Comparison of ENCODE assay signal across 12 cellular contexts in the genomic region with DNA sequence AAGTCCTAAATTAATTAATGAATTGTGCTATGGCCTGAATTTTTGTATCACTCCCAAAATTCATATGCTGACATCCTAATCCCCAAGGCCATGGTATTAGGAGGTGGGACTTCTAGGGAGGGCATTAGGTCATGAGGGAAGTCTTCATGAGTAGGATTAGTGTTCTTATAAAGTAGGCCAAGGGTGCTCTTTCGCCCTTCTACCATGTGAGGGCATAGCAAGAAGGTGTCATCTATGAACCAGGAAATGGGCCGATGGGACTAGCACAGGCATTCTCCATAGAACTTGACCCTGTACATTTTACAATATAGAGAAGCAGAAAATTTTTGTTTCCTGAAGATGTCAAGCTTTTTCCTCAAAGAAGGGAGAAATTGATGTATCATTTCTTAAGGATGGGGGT. TPM values are rescaled to one million over a fixed set of nuclear protein-coding genes. Genes with fewer than 3 reads are reported as not detected.
DNase-seq lines count a peak whose midpoint lies in the region; ATAC-seq and TF ChIP-seq lines count a peak whose summit lies in the region.
"Had no signal": no experiment of that assay in that cellular context is flagged by ENCODE, and none has a peak within 500 bp of the region (broad histone marks: within the 10 kb centered on the region; RNA-seq: fewer than 3 reads in every experiment).

No MANE protein-coding gene starts in this region.

- H3K36me3 ChIP-seq in transverse colon, result no peaks in the 10 kb centered on the region
- H3K36me3 ChIP-seq: vagina had no signal

- in situ Hi-C loops in transverse colon (cut with MboI; ENCODE audit: low pct_ligation_motif_present in 1 of 4, low pct_unique_long_range_greater_than_20kb in 1 of 4, low sequenced_read_pairs in 3 of 4), result no loop called here

- peak; percentile 45 for TF ChIP-seq CTCF in neural crest cell (conservative IDR thresholded peaks at IDR 0.05)
- TF ChIP-seq CTCF in transverse colon (IDR thresholded peaks at IDR 0.05), result no peak

- WGBS in transverse colon (ENCODE audit: low coverage in 1 of 2), 2 donors, result 69 to 83% methylated on average over 1 to 2 of the region's 2 CpGs

- H3K27ac Mint-ChIP-seq in neural crest cell (ENCODE audit: unreplicated experiment), result no peak overlapping the region
- H3K27ac Mint-ChIP-seq: IgD-negative memory B cell had no signal

- intact Hi-C loops in transverse colon (cut with DNase I; ENCODE audit: low total_unique reads), result no loop called here

- H3K4me1 ChIP-seq in transverse colon, result no peaks in the 10 kb centered on the region
- H3K4me1 ChIP-seq: A549, vagina had no signal

- no peaks in the 10 kb centered on the region for H3K36me3 Mint-ChIP-seq in neural crest cell (ENCODE audit: low read depth)
- H3K36me3 Mint-ChIP-seq: IgD-negative memory B cell had no signal

- ATAC-seq in HG03565 (IDR thresholded peaks at IDR 0.05; ENCODE audit: unreplicated experiment), result peak; percentile 72

- DNase-seq in DMS53 (lab: John Stamatoyannopoulos, UW) (peak; percentile 51), DMS53 treated with DMSO at 0.1 percent for 48 hours (lab: John Stamatoyannopoulos, UW; ENCODE audit: unreplicated experiment) (no peak), RKO (ENCODE audit: low spot score) (peak; percentile 71), neural crest cell (ENCODE audit: low read depth, low spot score) (no peak), ureter (ENCODE audit: low spot score) (no peak), transverse colon (no peak), mucosa of gallbladder (ENCODE audit: low spot score) (no peak)
- DNase-seq: activated CD4-positive, alpha-beta T cell treated with anti-CD3 and anti-CD28 coated beads for 1 hour had no signal

- TF ChIP-seq POLR2A in transverse colon (IDR thresholded peaks at IDR 0.05), result no peak

- no peaks in the 10 kb centered on the region for H3K9me3 ChIP-seq in transverse colon
- H3K9me3 ChIP-seq: A549, vagina had no signal

- H3K9me3 Mint-ChIP-seq in neural crest cell, result no peaks in the 10 kb centered on the region

- H3K4me1 Mint-ChIP-seq in neural crest cell, result no peaks in the 10 kb centered on the region
- H3K4me1 Mint-ChIP-seq: IgD-negative memory B cell had no signal

- no peaks in the 10 kb centered on the region for H3K27me3 ChIP-seq in transverse colon
- H3K27me3 ChIP-seq: vagina had no signal

- H3K27me3 Mint-ChIP-seq in neural crest cell (ENCODE audit: low read depth), result peaks cover 4% of the 10 kb centered on the region
- H3K27me3 Mint-ChIP-seq: IgD-negative memory B cell had no signal

- no peak overlapping the region for H3K4me3 ChIP-seq in transverse colon
- H3K4me3 ChIP-seq: A549, vagina had no signal

- TF ChIP-seq EP300 in transverse colon (IDR thresholded peaks at IDR 0.05; ENCODE audit: low read depth), result no peak

- H3K27ac ChIP-seq in transverse colon, result no peak overlapping the region
- H3K27ac ChIP-seq: A549, vagina had no signal

- no peak overlapping the region for H3K4me3 Mint-ChIP-seq in neural crest cell
- H3K4me3 Mint-ChIP-seq: IgD-negative memory B cell had no signal

RNA-seq across cellular contexts. Expression of a gene that starts 12.5 kb away (rescaled TPM):
- total RNA-seq in neural crest cell (0.19 and 0.27 TPM in 2 replicates), ureter (0.16 TPM), transverse colon (1 to 10 TPM in 1 of 4 donors, under 1 TPM in 2, not detected in 1; 0.48 to 1.6 (median 0.96) TPM), mucosa of gallbladder (0.46 TPM)

Comparison
In these comparisons a context has a peak if more than half of its experiments do, and no peak if none do; other contexts are left out.
1. DNase-seq: peak in DMS53 (single experiment) and RKO (single experiment); none in DMS53 treated with DMSO at 0.1 percent for 48 hours (single experiment), neural crest cell (single experiment), ureter (single experiment), transverse colon (single experiment) and mucosa of gallbladder (single experiment).